ENCODE assay signal across 8 cellular contexts in the genomic region with DNA sequence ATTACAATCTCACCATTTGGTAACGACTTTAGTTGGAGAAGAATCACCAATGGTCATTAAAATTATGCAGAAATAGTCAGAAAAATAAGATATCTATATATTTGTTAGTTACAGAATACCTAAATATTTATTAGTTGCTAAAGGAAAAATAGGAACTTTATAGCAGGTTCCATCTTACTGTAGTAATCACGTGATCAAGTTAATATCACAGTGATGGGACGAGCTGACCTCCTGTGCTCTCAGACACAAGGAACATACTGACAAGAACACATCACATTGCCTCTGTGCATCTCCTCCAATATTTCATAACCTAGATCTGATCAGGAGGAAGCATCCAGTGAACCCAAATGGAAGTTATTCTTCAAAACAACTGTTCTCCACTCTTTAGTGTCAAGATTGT.
"Had no signal": no experiment of that assay in that cellular context is flagged by ENCODE, and none has a peak within 500 bp of the region (broad histone marks: within the 10 kb centered on the region; RNA-seq: fewer than 3 reads in every experiment).

No MANE protein-coding gene starts in this region.

- H3K4me3 ChIP-seq: GM12878 had no signal

- FAIRE-seq: G401.6, GM12878, GM12891, GM12892, GM18507, GM19239 had no signal

- DNase-seq: GDM1, GF-D8 had no signal

- ATAC-seq: GM12878 had no signal
